Comparison of ENCODE assay signal across 17 cellular contexts in genomic region chr10:121481222-121481621, GRCh38.
"Had no signal": no experiment of that assay in that cellular context is flagged by ENCODE, and none has a peak within 500 bp of the region (broad histone marks: within the 10 kb centered on the region; RNA-seq: fewer than 3 reads in every experiment).

No MANE protein-coding gene starts in this region.

- H3K4me1 ChIP-seq: body of pancreas, foreskin keratinocyte, tibial artery had no signal

- H3K9me3 ChIP-seq: body of pancreas, esophagus muscularis mucosa, stomach, tibial artery, vagina had no signal

- H3K4me3 Mint-ChIP-seq: activated T-helper 1 cell treated with anti-CD3 and anti-CD28 coated beads, Interleukin-12 subunit alpha, Interleukin-12 subunit beta, Interleukin-2, Interleukin-4 antibody, amounts not matched to agents 30 ng/mL and 10 ng/mL and 1 ng/mL, durations not matched to agents 14 hours and 24 hours and 36 hours; nephron progenitor cell; T-helper 1 cell treated with Interleukin-12 subunit alpha and Interleukin-12 subunit beta and Interleukin-4 antibody, amounts not matched to agents 30 μg/mL and 1 μg/mL, for 36 hours; WTC11 had no signal

- H3K27ac ChIP-seq: body of pancreas, esophagus muscularis mucosa, foreskin keratinocyte, stomach, tibial artery, vagina had no signal

- DNase-seq: activated CD4-positive, alpha-beta T cell treated with anti-CD3 and anti-CD28 coated beads for 48 hours; activated naive CD4-positive, alpha-beta T cell; body of pancreas; cerebellar nuclear complex; foreskin keratinocyte; head of caudate nucleus; islet precursor cell; nephron progenitor cell; stimulated activated CD4-positive, alpha-beta T cell treated with anti-CD3 and anti-CD28 coated beads, Interleukin-4, amount 100 ng/mL, for 4 hours; stomach; tibial artery had no signal

- H3K36me3 ChIP-seq: vagina had no signal

- H3K27me3 ChIP-seq: body of pancreas, esophagus muscularis mucosa, foreskin keratinocyte, stomach, tibial artery, vagina had no signal

- H3K27ac Mint-ChIP-seq: activated T-helper 1 cell treated with anti-CD3 and anti-CD28 coated beads, Interleukin-12 subunit alpha, Interleukin-12 subunit beta, Interleukin-2, Interleukin-4 antibody, amounts not matched to agents 30 ng/mL and 10 ng/mL and 1 ng/mL, durations not matched to agents 14 hours and 24 hours and 36 hours; nephron progenitor cell; T-helper 1 cell treated with Interleukin-12 subunit alpha and Interleukin-12 subunit beta and Interleukin-4 antibody, amounts not matched to agents 30 μg/mL and 1 μg/mL, for 36 hours; WTC11 had no signal

- ATAC-seq: body of pancreas, foreskin keratinocyte, left lobe of liver, WTC11 had no signal

- H3K4me3 ChIP-seq: body of pancreas, esophagus muscularis mucosa, stomach, tibial artery, vagina had no signal

- H3K9me3 Mint-ChIP-seq: activated T-helper 1 cell treated with anti-CD3 and anti-CD28 coated beads, Interleukin-12 subunit alpha, Interleukin-12 subunit beta, Interleukin-2, Interleukin-4 antibody, amounts not matched to agents 30 ng/mL and 10 ng/mL and 1 ng/mL, durations not matched to agents 14 hours and 24 hours and 36 hours; nephron progenitor cell; T-helper 1 cell treated with Interleukin-12 subunit alpha and Interleukin-12 subunit beta and Interleukin-4 antibody, amounts not matched to agents 30 μg/mL and 1 μg/mL, for 36 hours; WTC11 had no signal
